In the genomic region with DNA sequence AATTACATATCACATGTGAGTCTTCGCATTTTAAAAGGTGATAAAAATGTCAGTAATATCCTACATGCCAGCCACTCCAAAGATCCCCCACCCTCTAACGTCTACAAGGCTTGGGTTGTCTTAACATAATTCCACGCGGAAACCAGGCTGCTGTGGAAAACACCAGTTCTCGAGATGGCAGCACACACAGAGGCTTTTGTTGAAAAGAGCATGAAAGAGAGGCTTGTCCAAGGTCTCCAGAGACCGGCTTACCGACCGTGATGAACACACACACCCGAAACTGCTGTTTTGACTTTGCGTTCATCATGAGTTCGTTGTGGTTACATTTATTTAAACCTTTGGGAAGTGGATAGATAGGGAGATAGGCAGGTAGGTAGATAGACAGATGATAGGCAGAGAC, we compare ENCODE assay signal across 17 cellular contexts.
DNase-seq lines count a peak whose midpoint lies in the region; TF ChIP-seq lines count a peak whose summit lies in the region.
"Had no signal": no experiment of that assay in that cellular context is flagged by ENCODE, and none has a peak within 500 bp of the region (broad histone marks: within the 10 kb centered on the region; RNA-seq: fewer than 3 reads in every experiment).

No MANE protein-coding gene starts in this region.

- H3K36me3 Mint-ChIP-seq in endodermal cell (ENCODE audit: low read depth): no peaks in the 10 kb centered on the region
- H3K36me3 Mint-ChIP-seq: CD8-positive, alpha-beta T cell had no signal

- no peak overlapping the region for H3K4me3 ChIP-seq in endodermal cell (ENCODE audit: low read length)
- H3K4me3 ChIP-seq: HAP-1 had no signal

- H3K27me3 ChIP-seq in endodermal cell (ENCODE audit: control insufficient read depth, insufficient read depth, low read length, poor library complexity, severe bottlenecking): no peaks in the 10 kb centered on the region
- H3K27me3 ChIP-seq: BE2C had no signal

- H3K27ac Mint-ChIP-seq in endodermal cell: no peak overlapping the region
- H3K27ac Mint-ChIP-seq: CD8-positive, alpha-beta T cell; HFFc6 had no signal

- H3K9me3 ChIP-seq in endodermal cell (ENCODE audit: control insufficient read depth, low read length): no peaks in the 10 kb centered on the region
- H3K9me3 ChIP-seq: BE2C, Caco-2 had no signal

- H3K4me3 Mint-ChIP-seq in endodermal cell: no peak overlapping the region
- H3K4me3 Mint-ChIP-seq: CD8-positive, alpha-beta T cell; HFFc6 had no signal

- H3K4me1 Mint-ChIP-seq in endodermal cell: peaks cover 5% of the 10 kb centered on the region

- TF ChIP-seq CTCF in endodermal cell (conservative IDR thresholded peaks at IDR 0.05): no peak

- H3K27ac ChIP-seq in endodermal cell (ENCODE audit: low read depth, low read length): no peak overlapping the region
- H3K27ac ChIP-seq: C4-2B had no signal

- DNase-seq in COLO829 (ENCODE audit: low spot score) (peak; percentile 53), endodermal cell (peak; percentile 27), mesenteric fat pad (ENCODE audit: low spot score) (peak; percentile 28), ureter (ENCODE audit: low spot score) (peak; percentile 24), hepatic stellate cell (ENCODE audit: low spot score) (no peak), GM19238 (ENCODE audit: insufficient read length, low spot score) (no peak), DMS 273 (lab: John Stamatoyannopoulos, UW; ENCODE audit: unreplicated experiment) (no peak)
- DNase-seq: 8988T; ACHN; BE2C; Caco-2; CD8-positive, alpha-beta T cell; DMS53; GF-D8; HFFc6 had no signal

- no peaks in the 10 kb centered on the region for H3K9me3 Mint-ChIP-seq in endodermal cell
- H3K9me3 Mint-ChIP-seq: CD8-positive, alpha-beta T cell had no signal

- WGBS in endodermal cell (ENCODE audit: insufficient coverage in 1 of 2, insufficient read length in 1 of 2), 2 experiments: 92 to 94% methylated on average over 10 to 11 of the region's 11 CpGs

- H3K4me1 ChIP-seq in endodermal cell (ENCODE audit: control insufficient read depth, insufficient read depth, low read length): no peaks in the 10 kb centered on the region
- H3K4me1 ChIP-seq: BE2C, Caco-2, HAP-1 had no signal

- H3K36me3 ChIP-seq in endodermal cell (ENCODE audit: control insufficient read depth, insufficient read depth, low read length): no peaks in the 10 kb centered on the region
- H3K36me3 ChIP-seq: BE2C, HAP-1 had no signal

- peaks cover 8% of the 10 kb centered on the region for H3K27me3 Mint-ChIP-seq in endodermal cell (ENCODE audit: insufficient read depth)

- no peak overlapping the region for H3K9ac ChIP-seq in endodermal cell (ENCODE audit: extremely low read depth, low read length, poor library complexity, severe bottlenecking)

Comparison
In these comparisons a context has a peak if more than half of its experiments do, and no peak if none do; other contexts are left out.
1. DNase-seq: peak in COLO829 (single experiment), endodermal cell (single experiment), mesenteric fat pad (single experiment) and ureter (single experiment); none in hepatic stellate cell (single experiment), GM19238 (single experiment) and DMS 273 (single experiment).